Comparison of ENCODE assay signal across 17 cellular contexts in genomic region chr14:30854492-30854891, GRCh38. TPM values are rescaled to one million over a fixed set of nuclear protein-coding genes. Genes with fewer than 3 reads are reported as not detected.
DNase-seq lines count a peak whose midpoint lies in the region; ATAC-seq and TF ChIP-seq lines count a peak whose summit lies in the region.
"Had no signal": no experiment of that assay in that cellular context is flagged by ENCODE, and none has a peak within 500 bp of the region (broad histone marks: within the 10 kb centered on the region; RNA-seq: fewer than 3 reads in every experiment).

No MANE protein-coding gene starts in this region.

- intact Hi-C loops in natural killer cell (cut with micrococcal nuclease) = no loop called here

- no peak overlapping the region for H3K4me3 Mint-ChIP-seq in natural killer cell

- peaks cover 5% of the 10 kb centered on the region for H3K36me3 Mint-ChIP-seq in natural killer cell

- peaks cover 11 to 40% of the 10 kb centered on the region in 2 donors for H3K27me3 Mint-ChIP-seq in natural killer cell (ENCODE audit: low read depth in 2 of 2)

- no peaks in the 10 kb centered on the region for H3K9me3 Mint-ChIP-seq in natural killer cell

- peak; percentile 65 for DNase-seq in GM12865 (ENCODE audit: low read depth)
- DNase-seq in natural killer cell = no peak
- no peak for DNase-seq in ureter (ENCODE audit: low spot score)
- no peak for DNase-seq in NCI-H2171 (lab: John Stamatoyannopoulos, UW)
- no peak for DNase-seq in DMS53 treated with DMSO at 0.1 percent for 48 hours (lab: John Stamatoyannopoulos, UW; ENCODE audit: unreplicated experiment)
- DNase-seq: activated effector memory CD4-positive, alpha-beta T cell treated with anti-CD3 and anti-CD28 coated beads, Interleukin-2, amount 50 U/mL, for 16 hours; colonic mucosa; gastrocnemius medialis; NCI-H1436 treated with DMSO at 0.1 percent for 48 hours; NCI-H345; right lobe of liver; Right ventricle myocardium superior had no signal

- TF ChIP-seq CTCF in GM12865 (IDR thresholded peaks at IDR 0.05; ENCODE audit: insufficient read depth, low read depth, low read length, missing control alignments) (no peak), natural killer cell (IDR thresholded peaks at IDR 0.05) (no peak)

- H3K4me3 ChIP-seq in GM12865 (ENCODE audit: low read depth, low read length) = no peak overlapping the region
- H3K4me3 ChIP-seq: colonic mucosa, gastrocnemius medialis, right lobe of liver had no signal

- no peak overlapping the region for H3K27ac Mint-ChIP-seq in natural killer cell

- peak; percentile 61 for ATAC-seq in GM18868 (IDR thresholded peaks at IDR 0.05; ENCODE audit: unreplicated experiment)
- peak; percentile 41 for ATAC-seq in HG02642 (IDR thresholded peaks at IDR 0.05; ENCODE audit: poor library complexity, unreplicated experiment)
- ATAC-seq in HG03520 (IDR thresholded peaks at IDR 0.05; ENCODE audit: unreplicated experiment) = peak; percentile 34
- no peak for ATAC-seq in natural killer cell
- ATAC-seq: gastrocnemius medialis, left lobe of liver, right lobe of liver had no signal

- H3K4me1 Mint-ChIP-seq in natural killer cell = no peaks in the 10 kb centered on the region

RNA-seq across cellular contexts. Expression of gene COCH, which starts 19.9 kb away (rescaled TPM):
- total RNA-seq in natural killer cell (under 1 TPM in 2 of 3 donors, not detected in 1; 0.27 to 0.73 TPM), ureter (7.3 TPM)
- total RNA-seq: H4 had no signal

Comparison
In these comparisons a context has a peak if more than half of its experiments do, and no peak if none do; other contexts are left out.
1. ATAC-seq: peak in GM18868 (single experiment), HG02642 (single experiment) and HG03520 (single experiment); none in natural killer cell (0 of 3).